25 cellular contexts compared by ENCODE assay signal in genomic region chr3:36455406-36455805, GRCh38.
DNase-seq lines count a peak whose midpoint lies in the region; FAIRE-seq and TF ChIP-seq lines count a peak whose summit lies in the region.
"Had no signal": no experiment of that assay in that cellular context is flagged by ENCODE, and none has a peak within 500 bp of the region (broad histone marks: within the 10 kb centered on the region; RNA-seq: fewer than 3 reads in every experiment).

No MANE protein-coding gene starts in this region.

- peak; percentile 44 for DNase-seq in EH (ENCODE audit: low read depth)
- DNase-seq in bronchial epithelial cell (ENCODE audit: low read depth), result no peak
- peak; percentile 21 for DNase-seq in cerebellum (ENCODE audit: low spot score)
- DNase-seq in retina, result peak; percentile 62
- DNase-seq in T-helper 9 cell, result no peak
- no peak for DNase-seq in activated CD4-positive, alpha-beta T cell treated with anti-CD3 and anti-CD28 coated beads, Interleukin-2, amount 10 ng/mL, durations not matched to agents 24 days and 14 days
- DNase-seq in NCI-H82 treated with DMSO at 0.1 percent for 48 hours (lab: John Stamatoyannopoulos, UW; ENCODE audit: unreplicated experiment), result no peak
- no peak for DNase-seq in hypothalamus (lab: John Stamatoyannopoulos, UW)
- DNase-seq: 8988T; ACHN; AML-193; Caco-2; Calu3; CD4-positive, alpha-beta T cell; CD8-positive, alpha-beta T cell; DMS79 treated with DMSO at 0.1 percent for 48 hours; EL; GF-D8 had no signal

- no peak overlapping the region for H3K4me3 Mint-ChIP-seq in activated CD4-positive, alpha-beta T cell treated with anti-CD3 and anti-CD28 coated beads, Interleukin-2, amount 10 ng/mL, durations not matched to agents 24 days and 14 days
- H3K4me3 Mint-ChIP-seq: B cell; CD4-positive, alpha-beta T cell; CD8-positive, alpha-beta T cell had no signal

- intact Hi-C loops in activated CD4-positive, alpha-beta T cell treated with anti-CD3 and anti-CD28 coated beads, Interleukin-2, amount 10 ng/mL, durations not matched to agents 24 days and 14 days (cut with micrococcal nuclease), result no loop called here

- H3K27ac Mint-ChIP-seq in activated CD4-positive, alpha-beta T cell treated with anti-CD3 and anti-CD28 coated beads, Interleukin-2, amount 10 ng/mL, durations not matched to agents 24 days and 14 days, result no peak overlapping the region
- H3K27ac Mint-ChIP-seq: B cell; CD4-positive, alpha-beta T cell; CD8-positive, alpha-beta T cell had no signal

- no peaks in the 10 kb centered on the region for H3K9me3 Mint-ChIP-seq in activated CD4-positive, alpha-beta T cell treated with anti-CD3 and anti-CD28 coated beads, Interleukin-2, amount 10 ng/mL, durations not matched to agents 24 days and 14 days
- H3K9me3 Mint-ChIP-seq: CD4-positive, alpha-beta T cell; CD8-positive, alpha-beta T cell had no signal

- H3K36me3 ChIP-seq in bronchial epithelial cell (ENCODE audit: control insufficient read depth, insufficient read depth, low read length), result no peaks in the 10 kb centered on the region
- H3K36me3 ChIP-seq: BLaER1 treated with 17β-estradiol and CSF1 and Interleukin-3, amounts not matched to agents 10 nM and 100 nM had no signal

- H3K27me3 Mint-ChIP-seq in activated CD4-positive, alpha-beta T cell treated with anti-CD3 and anti-CD28 coated beads, Interleukin-2, amount 10 ng/mL, durations not matched to agents 24 days and 14 days, result no peaks in the 10 kb centered on the region
- H3K27me3 Mint-ChIP-seq: B cell; CD4-positive, alpha-beta T cell had no signal

- no peaks in the 10 kb centered on the region for H3K36me3 Mint-ChIP-seq in activated CD4-positive, alpha-beta T cell treated with anti-CD3 and anti-CD28 coated beads, Interleukin-2, amount 10 ng/mL, durations not matched to agents 24 days and 14 days (ENCODE audit: low read depth)
- H3K36me3 Mint-ChIP-seq: CD8-positive, alpha-beta T cell had no signal

- no peak for TF ChIP-seq CTCF in bronchial epithelial cell (IDR thresholded peaks at IDR 0.05; ENCODE audit: insufficient read depth, low read length, severe bottlenecking)

- H3K27me3 ChIP-seq in bronchial epithelial cell (ENCODE audit: control insufficient read depth, insufficient read depth, low read length), result no peaks in the 10 kb centered on the region
- H3K27me3 ChIP-seq: BLaER1 treated with 17β-estradiol and CSF1 and Interleukin-3, amounts not matched to agents 10 nM and 100 nM had no signal

- FAIRE-seq in bronchial epithelial cell (lab: Jason Lieb, UNC), result peak; percentile 47
- FAIRE-seq: A204.1, D721Med, G401.6, GM12891, GM19239 had no signal

- no peak overlapping the region for H3K4me3 ChIP-seq in bronchial epithelial cell (ENCODE audit: low read depth, low read length)
- H3K4me3 ChIP-seq: BLaER1 treated with 17β-estradiol and CSF1 and Interleukin-3, amounts not matched to agents 10 nM and 100 nM had no signal

- no peaks in the 10 kb centered on the region for H3K4me1 Mint-ChIP-seq in activated CD4-positive, alpha-beta T cell treated with anti-CD3 and anti-CD28 coated beads, Interleukin-2, amount 10 ng/mL, durations not matched to agents 24 days and 14 days
- H3K4me1 Mint-ChIP-seq: B cell had no signal

Comparison
In these comparisons a context has a peak if more than half of its experiments do, and no peak if none do; other contexts are left out.
1. DNase-seq: peak in EH (single experiment), cerebellum (single experiment) and retina (single experiment); none in bronchial epithelial cell (single experiment), T-helper 9 cell (single experiment), activated CD4-positive, alpha-beta T cell treated with anti-CD3 and anti-CD28 coated beads, Interleukin-2, amount 10 ng/mL, durations not matched to agents 24 days and 14 days (single experiment), NCI-H82 treated with DMSO at 0.1 percent for 48 hours (single experiment) and hypothalamus (0 of 51).